8 cellular contexts compared by ENCODE assay signal in genomic region chr17:72386173-72386572, GRCh38.
DNase-seq lines count a peak whose midpoint lies in the region; ATAC-seq, FAIRE-seq and TF ChIP-seq lines count a peak whose summit lies in the region.
"Not testable (repeated sequence)": the region's sequence is repeated elsewhere in the genome, so short reads cannot be mapped to it uniquely, and the experiment has no call there.

No MANE protein-coding gene starts in this region.

- peaks cover 36% of the 10 kb centered on the region for H3K4me1 ChIP-seq in GM23338 (ENCODE audit: insufficient read depth)
- peaks cover 55% of the 10 kb centered on the region for H3K4me1 ChIP-seq in astrocyte (ENCODE audit: insufficient read depth, low read length)
- peaks cover 4 to 23% of the 10 kb centered on the region in 2 donors for H3K4me1 ChIP-seq in thyroid gland

- WGBS in thyroid gland, 2 donors: 88 to 100% methylated on average over 1 of the region's 1 CpG

- not testable (repeated sequence) for H2AFZ ChIP-seq in GM23338; astrocyte (ENCODE audit: low read depth, low read length)

- not testable (repeated sequence) for H3K27ac Mint-ChIP-seq in GM23338
- H3K27ac Mint-ChIP-seq in astrocyte (ENCODE audit: unreplicated experiment): peak overlapping the region; percentile 41

- not testable (repeated sequence) for H3K27me3 Mint-ChIP-seq in GM23338 (ENCODE audit: insufficient read depth, low read depth, poor library complexity); astrocyte (ENCODE audit: low read depth, unreplicated experiment)

- ATAC-seq in GM23338: not testable (repeated sequence)

- H3K79me2 ChIP-seq in GM23338 (replicated peaks; ENCODE audit: insufficient read depth); astrocyte (ENCODE audit: insufficient read depth, low read length): not testable (repeated sequence)

- not testable (repeated sequence) for H3K9me3 Mint-ChIP-seq in GM23338; astrocyte (ENCODE audit: unreplicated experiment)

- not testable (repeated sequence) for H3K4me3 Mint-ChIP-seq in GM23338; astrocyte (ENCODE audit: unreplicated experiment)

- H3K4me2 ChIP-seq in GM23338: 0 out of 2 replicates have a peak overlapping the region, but pooled peaks have one; percentile 51
- H3K4me2 ChIP-seq in astrocyte (ENCODE audit: low read length): not testable (repeated sequence)

- not testable (repeated sequence) for H3K9ac ChIP-seq in astrocyte (ENCODE audit: low read length)

- H3K36me3 Mint-ChIP-seq in GM23338 (ENCODE audit: low read depth); astrocyte (ENCODE audit: low read depth, unreplicated experiment): not testable (repeated sequence)

- not testable (repeated sequence) for H3F3A ChIP-seq in GM23338 (replicated peaks; ENCODE audit: low read depth)

- H3K36me3 ChIP-seq in GM23338 (ENCODE audit: insufficient read depth); astrocyte (ENCODE audit: insufficient read depth, low read length); thyroid gland: not testable (repeated sequence)

- H3K9me3 ChIP-seq in astrocyte (ENCODE audit: insufficient read depth, low read depth, low read length); thyroid gland: not testable (repeated sequence)

- FAIRE-seq in astrocyte (lab: Jason Lieb, UNC): not testable (repeated sequence)

- not testable (repeated sequence) for TF ChIP-seq CTCF in AG10803 (conservative IDR thresholded peaks at IDR 0.05; ENCODE audit: low read length); GM23338 (conservative IDR thresholded peaks at IDR 0.05; ENCODE audit: low read depth in 2 of 2); RWPE1 (conservative IDR thresholded peaks at IDR 0.05; ENCODE audit: low read depth); astrocyte (IDR thresholded peaks at IDR 0.05; ENCODE audit: insufficient read depth, low read depth, low read length); thyroid gland (IDR thresholded peaks at IDR 0.05)

- peaks cover 40% of the 10 kb centered on the region for H3K4me1 Mint-ChIP-seq in GM23338
- peaks cover 43% of the 10 kb centered on the region for H3K4me1 Mint-ChIP-seq in astrocyte (ENCODE audit: low read depth, unreplicated experiment)

- CTCF ChIA-PET in RWPE1 (lab: Yijun Ruan, JAX): not testable (repeated sequence)

- not testable (repeated sequence) for TF ChIP-seq POLR2A in thyroid gland (IDR thresholded peaks at IDR 0.05)

- not testable (repeated sequence) for H3K27ac ChIP-seq in GM23338 (ENCODE audit: low read depth); astrocyte (ENCODE audit: low read depth, low read length); thyroid gland
- peak overlapping the region; percentile 79 for H3K27ac ChIP-seq in RWPE1

- not testable (repeated sequence) for H4K20me1 ChIP-seq in GM23338 (replicated peaks; ENCODE audit: insufficient read depth); astrocyte (ENCODE audit: insufficient read depth, low read length)

- intact Hi-C loops in thyroid gland (cut with DNase I): not testable (repeated sequence)

- DNase-seq in AG10803 (ENCODE audit: low read depth) (peak; percentile 58), LHCN-M2 (ENCODE audit: low read depth) (peak; percentile 72), astrocyte (ENCODE audit: low read depth) (peak; percentile 66), fibroblast of gingiva (ENCODE audit: low read depth) (peak; percentile 41), kidney tubule cell (ENCODE audit: low spot score) (peak; percentile 74), thyroid gland (peak; percentile 49 to 52)
- not testable (repeated sequence) for DNase-seq in GM23338 (ENCODE audit: low spot score); RWPE1 (ENCODE audit: low spot score)

- H3K27me3 ChIP-seq in GM23338 (ENCODE audit: insufficient read depth); astrocyte (ENCODE audit: insufficient read depth, low read length); thyroid gland: not testable (repeated sequence)

- POLR2A ChIA-PET in RWPE1 (lab: Yijun Ruan, JAX; ENCODE audit: low non-redundant PET): interaction anchor here (0.7 kb wide), 1 partner anchor 49 kb away, joined by 8 read pairs; no protein-coding TSS in a partner anchor

- H3K4me3 ChIP-seq in AG10803 (ENCODE audit: low read length); GM23338; astrocyte (ENCODE audit: insufficient read depth, low read depth, low read length); thyroid gland (replicated peaks in 1 of 3): not testable (repeated sequence)

- not testable (repeated sequence) for H3K9me2 ChIP-seq in GM23338 (ENCODE audit: insufficient read depth)
